8 cellular contexts compared by ENCODE assay signal in genomic region chr2:36965751-36966369, GRCh38. TPM values are rescaled to one million over a fixed set of nuclear protein-coding genes. Genes with fewer than 3 reads are reported as not detected.
DNase-seq lines count a peak whose midpoint lies in the region; ATAC-seq and TF ChIP-seq lines count a peak whose summit lies in the region.

No MANE protein-coding gene starts in this region.

- H2AFZ ChIP-seq in fibroblast of lung (ENCODE audit: low read length) (peak overlapping the region; percentile 80), neural progenitor cell (replicated peaks) (peak overlapping the region; percentile 99)

- H3K9me3 Mint-ChIP-seq in neural progenitor cell (no peaks in the 10 kb centered on the region), type B pancreatic cell (peaks cover 4% of the 10 kb centered on the region)

- H3F3A ChIP-seq in neural progenitor cell (ENCODE audit: low read depth): peaks cover 11% of the 10 kb centered on the region

- peak overlapping the region; percentile 87 for H3K9ac ChIP-seq in fibroblast of lung (ENCODE audit: insufficient read depth, low read length)
- peak overlapping the region; percentile 58 for H3K9ac ChIP-seq in neural progenitor cell

- peak overlapping the region; percentile 79 for H3K27ac Mint-ChIP-seq in neural progenitor cell
- peak overlapping the region; percentile 97 for H3K27ac Mint-ChIP-seq in type B pancreatic cell

- peaks cover 38% of the 10 kb centered on the region for H3K4me1 Mint-ChIP-seq in neural progenitor cell
- H3K4me1 Mint-ChIP-seq in type B pancreatic cell (ENCODE audit: unreplicated experiment): peaks cover 38% of the 10 kb centered on the region

- no peaks in the 10 kb centered on the region for H3K36me3 ChIP-seq in fibroblast of lung (ENCODE audit: control insufficient read depth, insufficient read depth, low read length)
- no peaks in the 10 kb centered on the region for H3K36me3 ChIP-seq in neural progenitor cell

- H3K27me3 Mint-ChIP-seq in neural progenitor cell (ENCODE audit: insufficient read depth, low read depth) (peaks cover 7% of the 10 kb centered on the region), type B pancreatic cell (peaks cover 4% of the 10 kb centered on the region)

- H3K79me2 ChIP-seq in fibroblast of lung (ENCODE audit: control insufficient read depth, insufficient read depth, low read length) (peaks cover 37% of the 10 kb centered on the region), neural progenitor cell (ENCODE audit: low read depth) (peaks cover 45% of the 10 kb centered on the region)

- H3K36me3 Mint-ChIP-seq in neural progenitor cell (no peaks in the 10 kb centered on the region), type B pancreatic cell (peaks cover 5% of the 10 kb centered on the region)

- peak overlapping the region; percentile 97 for H3K4me3 Mint-ChIP-seq in neural progenitor cell
- peak overlapping the region; percentile 97 for H3K4me3 Mint-ChIP-seq in type B pancreatic cell

- ATAC-seq in HG02798 (IDR thresholded peaks at IDR 0.05; ENCODE audit: poor library complexity, unreplicated experiment): peak; percentile 30

- no peaks in the 10 kb centered on the region for H3K9me3 ChIP-seq in fibroblast of lung (ENCODE audit: control insufficient read depth, insufficient read depth, low read depth, low read length)
- no peaks in the 10 kb centered on the region for H3K9me3 ChIP-seq in neural progenitor cell (ENCODE audit: low read depth)

- H4K20me1 ChIP-seq in fibroblast of lung (ENCODE audit: control insufficient read depth, extremely low read depth, insufficient read depth, low read length): no peaks in the 10 kb centered on the region
- H4K20me1 ChIP-seq in neural progenitor cell (ENCODE audit: low read depth): peaks cover 23% of the 10 kb centered on the region

- H3K4me3 ChIP-seq in fibroblast of lung (replicated peaks in 1 of 4; ENCODE audit: control extremely low read depth in 1 of 4, insufficient read depth in 1 of 4, low read depth in 3 of 4, low read length in 4 of 4): peak overlapping the region; percentile 86 to 96 (median 92)
- H3K4me3 ChIP-seq in neural progenitor cell: peak overlapping the region; percentile 97

- TF ChIP-seq CTCF in fibroblast of lung (conservative IDR thresholded peaks at IDR 0.05 in 1 of 2, IDR thresholded peaks at IDR 0.05 in 1 of 2; ENCODE audit: low read depth in 1 of 2, low read length in 2 of 2) (no peak), neural progenitor cell (IDR thresholded peaks at IDR 0.05) (no peak), type B pancreatic cell (conservative IDR thresholded peaks at IDR 0.05) (no peak)

- H3K4me2 ChIP-seq in fibroblast of lung (ENCODE audit: extremely low read depth, insufficient read depth, low read length) (peak overlapping the region; percentile 87), neural progenitor cell (peak overlapping the region; percentile 75)

- H3K27ac ChIP-seq in fibroblast of lung (ENCODE audit: insufficient read depth, low read length) (peak overlapping the region; percentile 57), neural progenitor cell (peak overlapping the region; percentile 52)

- DNase-seq in NCI-H1436 (lab: John Stamatoyannopoulos, UW) (peak; percentile 36), NCI-H1436 treated with DMSO at 0.1 percent for 48 hours (lab: John Stamatoyannopoulos, UW) (no peak), NCI-H2171 treated with DMSO at 0.1 percent for 48 hours (lab: John Stamatoyannopoulos, UW) (peak; percentile 64), fibroblast of lung (ENCODE audit: low read depth in 2 of 2) (no peak), neural progenitor cell (ENCODE audit: low spot score) (peak; percentile 88), type B pancreatic cell (ENCODE audit: extremely low spot score, unreplicated experiment) (peak; percentile 71)
- peak; percentile 40 for DNase-seq in activated T-cell treated with anti-CD3 and anti-CD28 coated beads, Interleukin-2, amount 50 U/mL, for 1 hour

- H3K4me1 ChIP-seq in fibroblast of lung (ENCODE audit: control insufficient read depth, extremely low read depth, insufficient read depth, low read length) (peaks cover 2% of the 10 kb centered on the region), neural progenitor cell (peaks cover 26% of the 10 kb centered on the region)

- H3K27me3 ChIP-seq in fibroblast of lung (ENCODE audit: control insufficient read depth, insufficient read depth, low read length): no peaks in the 10 kb centered on the region
- peaks cover 13% of the 10 kb centered on the region for H3K27me3 ChIP-seq in neural progenitor cell

RNA-seq across cellular contexts. Expression of gene STRN, which starts 0.5 kb away (rescaled TPM):
- total RNA-seq in fibroblast of lung (13.4 and 13.7 TPM in 2 replicates), neural progenitor cell (ENCODE audit: low replicate concordance) (12.8 and 20.9 TPM in 2 replicates), type B pancreatic cell (ENCODE audit: low replicate concordance) (26.1 and 34.3 TPM in 2 replicates)
- polyA plus RNA-seq in fibroblast of lung: 17.5 and 19.9 TPM in 2 replicates
- 10.7 and 12.8 TPM in 2 replicates for polyA plus RNA-seq in fibroblast of lung (2012)
- 7.7 and 8.5 TPM in 2 replicates for polyA minus RNA-seq in fibroblast of lung (ENCODE audit: low replicate concordance)

Comparison
In these comparisons a context has a peak if more than half of its experiments do, and no peak if none do; other contexts are left out.
1. DNase-seq: peak in NCI-H1436 (single experiment), NCI-H2171 treated with DMSO at 0.1 percent for 48 hours (single experiment), activated T-cell treated with anti-CD3 and anti-CD28 coated beads, Interleukin-2, amount 50 U/mL, for 1 hour (single experiment), neural progenitor cell (single experiment) and type B pancreatic cell (single experiment); none in NCI-H1436 treated with DMSO at 0.1 percent for 48 hours (single experiment) and fibroblast of lung (0 of 2).